In the genomic region with DNA sequence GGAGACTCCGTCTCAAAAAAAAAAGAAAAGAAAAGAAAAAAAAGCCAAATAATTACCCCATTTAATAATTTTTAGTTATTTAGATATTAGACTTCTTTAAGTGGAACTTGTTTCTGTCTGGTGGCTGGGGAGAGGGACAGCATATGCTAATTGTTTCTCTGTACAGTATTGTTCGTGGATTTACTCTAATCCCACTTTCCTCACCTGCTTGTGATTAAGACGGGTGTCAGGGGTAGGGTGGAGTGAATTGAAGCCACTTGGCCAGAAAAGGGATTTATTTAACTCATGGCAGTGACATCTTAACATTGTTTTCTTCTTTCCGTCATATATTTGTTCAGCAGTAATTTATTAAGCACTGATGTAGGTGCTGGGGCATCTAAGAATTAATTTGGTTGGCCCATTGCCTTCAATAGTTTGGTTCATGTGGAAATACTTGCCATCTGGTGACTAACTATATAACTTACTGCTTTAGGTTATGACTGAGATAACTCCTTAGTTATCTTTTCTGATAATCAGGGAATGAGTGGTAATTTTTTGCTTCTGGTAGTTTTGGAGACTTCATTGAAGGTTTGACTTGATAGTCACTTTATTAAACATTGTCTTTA, we compare ENCODE assay signal across 9 cellular contexts. TPM values are rescaled to one million over a fixed set of nuclear protein-coding genes. Genes with fewer than 3 reads are reported as not detected.
DNase-seq lines count a peak whose midpoint lies in the region; ATAC-seq and TF ChIP-seq lines count a peak whose summit lies in the region.
"Had no signal": no experiment of that assay in that cellular context is flagged by ENCODE, and none has a peak within 500 bp of the region (broad histone marks: within the 10 kb centered on the region; RNA-seq: fewer than 3 reads in every experiment).

No MANE protein-coding gene starts in this region.

- no peak for DNase-seq in activated naive CD4-positive, alpha-beta T cell treated with anti-CD3 and anti-CD28 coated beads for 36 hours
- DNase-seq in activated naive CD4-positive, alpha-beta T cell (lab: John Stamatoyannopoulos, UW) = no peak
- no peak for DNase-seq in activated naive CD4-positive, alpha-beta T cell treated with anti-CD3 and anti-CD28 coated beads, Interleukin-2, amount 50 U/mL, for 72 hours (ENCODE audit: low spot score in 2 of 2)
- DNase-seq in suprapubic skin (ENCODE audit: low spot score in 2 of 2) (no peak), 8988T (no peak)
- DNase-seq in activated CD4-positive, CD25-positive, alpha-beta regulatory T cell (lab: John Stamatoyannopoulos, UW) = no peak
- no peak for DNase-seq in activated effector memory CD4-positive, alpha-beta T cell treated with anti-CD3 and anti-CD28 coated beads, Interleukin-2, amount 50 U/mL, for 16 hours
- DNase-seq: posterior cingulate gyrus had no signal

- peaks cover 5% of the 10 kb centered on the region for H3K36me3 Mint-ChIP-seq in activated naive CD4-positive, alpha-beta T cell treated with anti-CD3 and anti-CD28 coated beads for 36 hours (ENCODE audit: low read depth)
- H3K36me3 Mint-ChIP-seq in activated naive CD4-positive, alpha-beta T cell treated with anti-CD3 and anti-CD28 coated beads, Interleukin-2, amount 50 U/mL, for 72 hours = peaks cover 20 to 41% of the 10 kb centered on the region in 2 donors

- H3K27ac ChIP-seq in iPS-20b (ENCODE audit: low read length) (no peak overlapping the region), suprapubic skin (peak overlapping the region; percentile 50)

- intact Hi-C loops in activated naive CD4-positive, alpha-beta T cell treated with anti-CD3 and anti-CD28 coated beads for 36 hours (cut with micrococcal nuclease) = no loop called here

- no peaks in the 10 kb centered on the region for H3K36me3 ChIP-seq in iPS-20b (ENCODE audit: insufficient read depth, low read depth, low read length)
- H3K36me3 ChIP-seq in suprapubic skin = no peaks in the 10 kb centered on the region

- 50% methylated on average over 4 of the region's 4 CpGs for WGBS in suprapubic skin

- no peak for TF ChIP-seq CTCF in suprapubic skin (IDR thresholded peaks at IDR 0.05)

- H3K27ac Mint-ChIP-seq in activated naive CD4-positive, alpha-beta T cell treated with anti-CD3 and anti-CD28 coated beads for 36 hours = peak overlapping the region; percentile 80
- H3K27ac Mint-ChIP-seq in activated naive CD4-positive, alpha-beta T cell treated with anti-CD3 and anti-CD28 coated beads, Interleukin-2, amount 50 U/mL, for 72 hours = peak overlapping the region; percentile 14 to 81

- H3K9ac ChIP-seq in iPS-20b (ENCODE audit: low read depth, low read length) = no peak overlapping the region; the same call in 1 of the 2 replicates

- H3K4me1 Mint-ChIP-seq in activated naive CD4-positive, alpha-beta T cell treated with anti-CD3 and anti-CD28 coated beads for 36 hours (ENCODE audit: low read depth) = peaks cover 55% of the 10 kb centered on the region

- peak overlapping the region; percentile 59 for H3K4me3 Mint-ChIP-seq in activated naive CD4-positive, alpha-beta T cell treated with anti-CD3 and anti-CD28 coated beads for 36 hours

- no peaks in the 10 kb centered on the region for H3K27me3 ChIP-seq in iPS-20b (ENCODE audit: insufficient read depth, low read length)
- no peaks in the 10 kb centered on the region for H3K27me3 ChIP-seq in suprapubic skin

- TF ChIP-seq EP300 in suprapubic skin (IDR thresholded peaks at IDR 0.05) = no peak

- H3K4me3 ChIP-seq in iPS-20b (ENCODE audit: low read length) = peak overlapping the region; percentile 3; the same call in 1 of the 2 replicates
- H3K4me3 ChIP-seq in suprapubic skin = no peak overlapping the region

- H3K9me3 ChIP-seq in iPS-20b (ENCODE audit: insufficient read depth, low read depth, low read length) (no peaks in the 10 kb centered on the region), suprapubic skin (no peaks in the 10 kb centered on the region)

- H3K4me1 ChIP-seq in iPS-20b (ENCODE audit: insufficient read depth, low read length) (peaks cover 36% of the 10 kb centered on the region), suprapubic skin (peaks cover 80% of the 10 kb centered on the region)

- no peaks in the 10 kb centered on the region for H3K27me3 Mint-ChIP-seq in activated naive CD4-positive, alpha-beta T cell treated with anti-CD3 and anti-CD28 coated beads for 36 hours (ENCODE audit: low read depth)

- CTCF ChIA-PET in activated naive CD4-positive, alpha-beta T cell treated with anti-CD3 and anti-CD28 coated beads for 36 hours (lab: Charles Lee) = interaction anchor here (0.6 to 1.8 kb wide), 3 partner anchors 11 to 183 kb away, joined by 3 to 7 read pairs (median 3); no protein-coding TSS in a partner anchor

- no peaks in the 10 kb centered on the region for H3K9me3 Mint-ChIP-seq in activated naive CD4-positive, alpha-beta T cell treated with anti-CD3 and anti-CD28 coated beads for 36 hours
- H3K9me3 Mint-ChIP-seq in activated naive CD4-positive, alpha-beta T cell treated with anti-CD3 and anti-CD28 coated beads, Interleukin-2, amount 50 U/mL, for 72 hours = peaks cover 0 to 14% of the 10 kb centered on the region in 2 donors

- no peak for TF ChIP-seq POLR2A in suprapubic skin (IDR thresholded peaks at IDR 0.05)

- no peak for ATAC-seq in activated naive CD4-positive, alpha-beta T cell treated with anti-CD3 and anti-CD28 coated beads, Interleukin-2, amount 50 U/mL, for 72 hours

RNA-seq across cellular contexts. Expression of a gene that starts 4.6 kb away (rescaled TPM):
- total RNA-seq in activated naive CD4-positive, alpha-beta T cell treated with anti-CD3 and anti-CD28 coated beads for 36 hours = 10 to 100 TPM; 37.9 TPM
- 10 to 100 TPM; 57.7 to 63.2 TPM for total RNA-seq in activated naive CD4-positive, alpha-beta T cell treated with anti-CD3 and anti-CD28 coated beads, Interleukin-2, amount 50 U/mL, for 72 hours
- 100 to 1,000 TPM in 1 of 4 donors, 10 to 100 TPM in 3; 44.2 to 179 (median 55.5) TPM for total RNA-seq in suprapubic skin
